In genomic region chr2:177618270-177619253, GRCh38 we compare ENCODE assay signal across 8 cellular contexts.
A peak's percentile ranks its signal among the peaks of the same experiment; 100 is the strongest.
DNase-seq lines count a peak whose midpoint lies in the region; FAIRE-seq lines count a peak whose summit lies in the region.

No MANE protein-coding gene starts in this region.

- no peaks in the 10 kb centered on the region for H3K27me3 ChIP-seq in HAP-1 (ENCODE audit: low read depth)
- no peaks in the 10 kb centered on the region for H3K27me3 ChIP-seq in MG63
- H3K27me3 ChIP-seq in neuron (ENCODE audit: insufficient read depth, low read length), result no peaks in the 10 kb centered on the region

- H3K4me3 ChIP-seq in HAP-1 (peak overlapping the region; percentile 74), MG63 (peak overlapping the region; percentile 76), neuron (ENCODE audit: low read length) (peak overlapping the region; percentile 57)

- in situ Hi-C loops in G401 (cut with HindIII; ENCODE audit: low sequenced_read_pairs) (no loop called here), HAP-1 (cut with MboI; ENCODE audit: low sequenced_read_pairs) (no loop called here)

- FAIRE-seq in frontal cortex (lab: Jason Lieb, UNC), result no peak

- H2AFZ ChIP-seq in neuron (ENCODE audit: low read depth, low read length), result peak overlapping the region; percentile 85

- no peaks in the 10 kb centered on the region for H3K36me3 ChIP-seq in HAP-1 (replicated peaks)
- no peaks in the 10 kb centered on the region for H3K36me3 ChIP-seq in MG63
- H3K36me3 ChIP-seq in neuron (ENCODE audit: insufficient read depth, low read length), result no peaks in the 10 kb centered on the region

- DNase-seq in G401 (ENCODE audit: low spot score) (peak; percentile 90), HAP-1 (ENCODE audit: low spot score in 2 of 2) (peak; percentile 80 to 94), MG63 (peak; percentile 89), SIG-M5 treated with dmso at 0.1 percent for 504 hours (lab: John Stamatoyannopoulos, UW; ENCODE audit: unreplicated experiment) (peak; percentile 79), frontal cortex (ENCODE audit: low spot score in 2 of 2) (peak; percentile 72 to 83), stromal cell of bone marrow (ENCODE audit: low read depth) (peak; percentile 83)
- peak; percentile 90 for DNase-seq in activated naive CD4-positive, alpha-beta T cell treated with Interleukin-2 at 50 U/mL for 16 hours

- H3K4me1 ChIP-seq in HAP-1 (peaks cover 28% of the 10 kb centered on the region), neuron (ENCODE audit: insufficient read depth, low read length) (peaks cover 12% of the 10 kb centered on the region)

- no peaks in the 10 kb centered on the region for H3K9me3 ChIP-seq in HAP-1
- H3K9me3 ChIP-seq in MG63, result no peaks in the 10 kb centered on the region
- H3K9me3 ChIP-seq in neuron (ENCODE audit: low read length), result no peaks in the 10 kb centered on the region

Comparison
In these comparisons a context has a peak if more than half of its experiments do, and no peak if none do; other contexts are left out.
1. Peak in every context shown above with its lines: DNase-seq and H3K4me3 ChIP-seq.